21 cellular contexts compared by ENCODE assay signal in the genomic region with DNA sequence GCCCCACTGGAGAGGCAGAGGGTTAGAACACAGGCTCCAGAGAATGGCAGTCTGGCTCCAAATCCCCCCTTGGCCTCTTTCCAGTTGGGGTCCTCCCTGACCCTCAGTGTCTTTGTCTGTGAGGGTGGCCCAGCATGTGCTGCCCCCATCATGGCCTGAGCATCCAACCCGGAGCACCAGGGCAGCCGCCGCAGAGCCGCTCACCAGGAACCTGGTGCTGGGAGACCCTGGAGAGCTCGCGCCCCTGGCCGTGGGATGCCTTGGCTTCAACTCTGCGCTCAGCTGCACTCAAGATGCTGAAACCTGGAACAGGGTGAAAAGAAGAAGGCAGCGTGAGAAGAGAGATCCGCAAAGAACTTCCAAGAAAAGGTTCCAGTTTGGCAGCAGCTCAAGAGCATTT. TPM values are rescaled to one million over a fixed set of nuclear protein-coding genes. Genes with fewer than 3 reads are reported as not detected.
DNase-seq lines count a peak whose midpoint lies in the region; ATAC-seq, FAIRE-seq and TF ChIP-seq lines count a peak whose summit lies in the region.
"Had no signal": no experiment of that assay in that cellular context is flagged by ENCODE, and none has a peak within 500 bp of the region (broad histone marks: within the 10 kb centered on the region; RNA-seq: fewer than 3 reads in every experiment).

No MANE protein-coding gene starts in this region.

- peak overlapping the region; percentile 62 for H3K27ac Mint-ChIP-seq in stimulated activated naive B cell treated with anti-CD40 and anti-IgM and Interleukin-4, amounts not matched to agents 10 μg/mL and 1 μg/mL and 100 μg/mL, for 72 hours
- no peak overlapping the region for H3K27ac Mint-ChIP-seq in activated naive CD4-positive, alpha-beta T cell treated with anti-CD3 and anti-CD28 coated beads for 36 hours
- H3K27ac Mint-ChIP-seq: CD4-positive, alpha-beta memory T cell; GM23338 had no signal

- CTCF ChIA-PET in H1 (lab: Charles Lee; ENCODE audit: partially characterized antibody), result interaction anchor here (0.6 to 2.7 kb wide), 8 partner anchors 9 to 130 kb away, joined by 3 to 12 read pairs (median 4); no protein-coding TSS in a partner anchor
- CTCF ChIA-PET in activated naive CD4-positive, alpha-beta T cell treated with anti-CD3 and anti-CD28 coated beads for 36 hours (lab: Charles Lee), result no interaction called here

- H3K36me3 ChIP-seq in heart right ventricle, result no peaks in the 10 kb centered on the region
- no peaks in the 10 kb centered on the region for H3K36me3 ChIP-seq in H1 (ENCODE audit: control insufficient read depth in 2 of 4, insufficient read depth in 4 of 4, low read length in 3 of 4)
- H3K36me3 ChIP-seq: HAP-1 had no signal

- H3K23me2 ChIP-seq in H1 (ENCODE audit: low read depth, low read length), result no peaks in the 10 kb centered on the region

- H4K20me1 ChIP-seq in H1 (replicated peaks in 1 of 2; ENCODE audit: control insufficient read depth in 1 of 2, insufficient read depth in 2 of 2, low read length in 2 of 2), result peaks cover 0 to 2% of the 10 kb centered on the region in 2 experiments

- H3K27me3 ChIP-seq in right cardiac atrium (ENCODE audit: control insufficient read depth, insufficient read depth) (no peaks in the 10 kb centered on the region), heart right ventricle (peaks cover 0 to 23% (median 2%) of the 10 kb centered on the region in 7 donors), H1 (replicated peaks in 1 of 4; ENCODE audit: control insufficient read depth in 3 of 4, extremely low read depth in 1 of 4, insufficient read depth in 3 of 4, low read length in 3 of 4) (no peaks in the 10 kb centered on the region)

- H2AFZ ChIP-seq in H1 (ENCODE audit: low read length), result no peak overlapping the region
- H2AFZ ChIP-seq: GM23338 had no signal

- H3K4ac ChIP-seq in H1 (replicated peaks; ENCODE audit: insufficient read length, low read depth, low read length), result no peak overlapping the region

- no peak overlapping the region for H3K4me2 ChIP-seq in H1 (ENCODE audit: insufficient read depth in 1 of 2, low read depth in 2 of 2, low read length in 2 of 2)
- H3K4me2 ChIP-seq: GM23338 had no signal

- H3K14ac ChIP-seq in H1 (ENCODE audit: insufficient read length), result no peak overlapping the region

- DNase-seq in right cardiac atrium, result peak in 2 of 3 donors; percentile 11 to 31
- DNase-seq in heart right ventricle, result no peak
- peak; percentile 67 for DNase-seq in DMS79 (lab: John Stamatoyannopoulos, UW)
- DNase-seq in H1 (ENCODE audit: low read depth in 1 of 2, low spot score in 2 of 2), result no peak
- DNase-seq in stimulated activated naive B cell treated with anti-CD40 and anti-IgM and Interleukin-4, amounts not matched to agents 10 μg/mL and 1 μg/mL and 100 μg/mL, for 72 hours, result no peak
- no peak for DNase-seq in activated naive CD4-positive, alpha-beta T cell treated with anti-CD3 and anti-CD28 coated beads for 36 hours
- DNase-seq in NCI-H446 treated with DMSO at 0.1 percent for 48 hours (lab: John Stamatoyannopoulos, UW), result no peak
- DNase-seq in CD1c-positive myeloid dendritic cell (ENCODE audit: extremely low spot score), result no peak
- DNase-seq: Calu3; CD4-positive, alpha-beta memory T cell; COR-L47; DMS53; EL; GDM1 had no signal

- no peak overlapping the region for H4K91ac ChIP-seq in H1 (replicated peaks; ENCODE audit: insufficient read length, low read length)

- POLR2A ChIA-PET in H1 (lab: Charles Lee; ENCODE audit: partially characterized antibody), result interaction anchor here (1.5 kb wide), 1 partner anchor 14 kb away, joined by 3 read pairs; no protein-coding TSS in a partner anchor

- H3K9me3 Mint-ChIP-seq in stimulated activated naive B cell treated with anti-CD40 and anti-IgM and Interleukin-4, amounts not matched to agents 10 μg/mL and 1 μg/mL and 100 μg/mL, for 72 hours, result no peaks in the 10 kb centered on the region
- H3K9me3 Mint-ChIP-seq in activated naive CD4-positive, alpha-beta T cell treated with anti-CD3 and anti-CD28 coated beads for 36 hours, result no peaks in the 10 kb centered on the region
- H3K9me3 Mint-ChIP-seq: CD4-positive, alpha-beta memory T cell; GM23338 had no signal

- H3K4me3 Mint-ChIP-seq in stimulated activated naive B cell treated with anti-CD40 and anti-IgM and Interleukin-4, amounts not matched to agents 10 μg/mL and 1 μg/mL and 100 μg/mL, for 72 hours, result no peak overlapping the region
- no peak overlapping the region for H3K4me3 Mint-ChIP-seq in activated naive CD4-positive, alpha-beta T cell treated with anti-CD3 and anti-CD28 coated beads for 36 hours
- H3K4me3 Mint-ChIP-seq: CD14-positive monocyte; CD4-positive, alpha-beta memory T cell; GM23338 had no signal

- H2AK5ac ChIP-seq in H1 (ENCODE audit: low read depth, low read length), result no peak overlapping the region

- ATAC-seq in right cardiac atrium (no peak), heart right ventricle (no peak)
- ATAC-seq in stimulated activated naive B cell treated with anti-CD40 and anti-IgM and Interleukin-4, amounts not matched to agents 10 μg/mL and 1 μg/mL and 100 μg/mL, for 72 hours (replicated peaks), result no peak
- ATAC-seq: GM12878, GM23338 had no signal

- H3K23ac ChIP-seq in H1 (ENCODE audit: insufficient read length), result no peak overlapping the region

- no peak overlapping the region for H3K9ac ChIP-seq in H1 (replicated peaks in 1 of 4; ENCODE audit: extremely low read depth in 1 of 4, low read depth in 3 of 4, low read length in 3 of 4)

- no peak overlapping the region for H3K27ac ChIP-seq in right cardiac atrium (ENCODE audit: low read length)
- no peak overlapping the region for H3K27ac ChIP-seq in heart right ventricle
- H3K27ac ChIP-seq in H1 (ENCODE audit: low read depth, low read length), result no peak overlapping the region

- no peak for FAIRE-seq in H1 (lab: Jason Lieb, UNC)
- FAIRE-seq: GM12878, H54 had no signal

- H3K4me1 ChIP-seq in right cardiac atrium (ENCODE audit: control insufficient read depth, insufficient read depth, low read length) (no peaks in the 10 kb centered on the region), heart right ventricle (peaks cover 0 to 4% (median 0%) of the 10 kb centered on the region in 9 donors), H1 (replicated peaks in 1 of 4; ENCODE audit: control insufficient read depth in 3 of 4, insufficient read depth in 4 of 4, low read length in 3 of 4) (no peaks in the 10 kb centered on the region; a peak in 1 of 7 replicates)
- H3K4me1 ChIP-seq: HAP-1 had no signal

- H2BK20ac ChIP-seq in H1 (ENCODE audit: low read length), result no peak overlapping the region

- intact Hi-C loops in right cardiac atrium (cut with DNase I) (no loop called here), heart right ventricle (cut with DNase I) (no loop called here)
- intact Hi-C loops in activated naive CD4-positive, alpha-beta T cell treated with anti-CD3 and anti-CD28 coated beads for 36 hours (cut with micrococcal nuclease), result no loop called here

- no peak overlapping the region for H4K5ac ChIP-seq in H1 (ENCODE audit: insufficient read length, low read depth, low read length)

- H2BK15ac ChIP-seq in H1 (ENCODE audit: low read length), result no peak overlapping the region

- H4K8ac ChIP-seq in H1 (ENCODE audit: extremely low read depth, insufficient read depth, low read length), result peak overlapping the region; percentile 25

- no peaks in the 10 kb centered on the region for H3K79me1 ChIP-seq in H1 (ENCODE audit: low read depth, low read length)

- no peak overlapping the region for H2BK5ac ChIP-seq in H1 (ENCODE audit: low read depth, low read length)

- H2BK120ac ChIP-seq in H1 (replicated peaks; ENCODE audit: low read depth, low read length), result no peak overlapping the region

- H3K36me3 Mint-ChIP-seq in stimulated activated naive B cell treated with anti-CD40 and anti-IgM and Interleukin-4, amounts not matched to agents 10 μg/mL and 1 μg/mL and 100 μg/mL, for 72 hours, result no peaks in the 10 kb centered on the region
- H3K36me3 Mint-ChIP-seq in activated naive CD4-positive, alpha-beta T cell treated with anti-CD3 and anti-CD28 coated beads for 36 hours (ENCODE audit: low read depth), result no peaks in the 10 kb centered on the region
- H3K36me3 Mint-ChIP-seq: CD14-positive monocyte; CD4-positive, alpha-beta memory T cell had no signal

- no peak for TF ChIP-seq POLR2A in H1 (IDR thresholded peaks at IDR 0.05; ENCODE audit: control extremely low read depth in 1 of 2, low read depth in 2 of 2, low read length in 2 of 2)

- H3K18ac ChIP-seq in H1 (ENCODE audit: extremely low read depth, low read length), result no peak overlapping the region

- TF ChIP-seq RAD21 in H1 (IDR thresholded peaks at IDR 0.05 in 1 of 2, conservative IDR thresholded peaks at IDR 0.05 in 1 of 2; ENCODE audit: low read depth in 2 of 2, low read length in 2 of 2), result no peak

- H3K4me3 ChIP-seq in right cardiac atrium (ENCODE audit: low read length), result no peak overlapping the region
- H3K4me3 ChIP-seq in heart right ventricle, result no peak overlapping the region
- no peak overlapping the region for H3K4me3 ChIP-seq in H1 (ENCODE audit: extremely low read depth in 1 of 4, insufficient read depth in 2 of 4, low read depth in 3 of 4, low read length in 4 of 4)
- H3K4me3 ChIP-seq: GM12878, GM23338, HAP-1 had no signal

- no peaks in the 10 kb centered on the region for H3K79me2 ChIP-seq in H1 (ENCODE audit: control insufficient read depth in 1 of 2, insufficient read depth in 2 of 2, low read length in 2 of 2)

- no peaks in the 10 kb centered on the region for H3K27me3 Mint-ChIP-seq in stimulated activated naive B cell treated with anti-CD40 and anti-IgM and Interleukin-4, amounts not matched to agents 10 μg/mL and 1 μg/mL and 100 μg/mL, for 72 hours
- H3K27me3 Mint-ChIP-seq in activated naive CD4-positive, alpha-beta T cell treated with anti-CD3 and anti-CD28 coated beads for 36 hours (ENCODE audit: low read depth), result no peaks in the 10 kb centered on the region

- H3K9me3 ChIP-seq in right cardiac atrium (ENCODE audit: control insufficient read depth, low read length) (no peaks in the 10 kb centered on the region), heart right ventricle (no peaks in the 10 kb centered on the region), H1 (ENCODE audit: insufficient read depth in 2 of 2, low read depth in 1 of 2, low read length in 1 of 2) (no peaks in the 10 kb centered on the region)
- H3K9me3 ChIP-seq: HAP-1 had no signal

- whole genome bisulfite sequencing in right cardiac atrium, result 81% methylated on average over 10 of the region's 10 CpGs
- WGBS in heart right ventricle, 2 donors, result 86 to 88% methylated on average over 10 of the region's 10 CpGs
- WGBS in H1 (ENCODE audit: extremely low coverage in 1 of 2, insufficient coverage in 1 of 2, insufficient read length in 1 of 2, insufficient replicate concordance in 2 of 2, low coverage in 1 of 2, low lambda C conversion rate in 2 of 2, missing lambda C conversion rate in 1 of 2), 2 experiments, result 96% methylated on average over 10 of the region's 10 CpGs; no CpG with 5 or more reads in 1 of the 2 experiments

- TF ChIP-seq CTCF in heart right ventricle (IDR thresholded peaks at IDR 0.05) (no peak), H1 (IDR thresholded peaks at IDR 0.05; ENCODE audit: control extremely low read depth in 1 of 3, insufficient read depth in 1 of 3, low read depth in 1 of 3, low read length in 3 of 3) (no peak)

- H3K56ac ChIP-seq in H1 (replicated peaks; ENCODE audit: insufficient read length, low read depth, low read length), result no peak overlapping the region

- no peak for TF ChIP-seq EP300 in H1 (IDR thresholded peaks at IDR 0.05; ENCODE audit: borderline replicate concordance in 1 of 2, low read depth in 2 of 2, low read length in 2 of 2)

- H2BK12ac ChIP-seq in H1 (ENCODE audit: low read depth, low read length), result no peak overlapping the region

- peaks cover 3 to 5% of the 10 kb centered on the region in 2 donors for H3K4me1 Mint-ChIP-seq in stimulated activated naive B cell treated with anti-CD40 and anti-IgM and Interleukin-4, amounts not matched to agents 10 μg/mL and 1 μg/mL and 100 μg/mL, for 72 hours
- no peaks in the 10 kb centered on the region for H3K4me1 Mint-ChIP-seq in activated naive CD4-positive, alpha-beta T cell treated with anti-CD3 and anti-CD28 coated beads for 36 hours (ENCODE audit: low read depth)
- H3K4me1 Mint-ChIP-seq: CD14-positive monocyte; CD4-positive, alpha-beta memory T cell had no signal

RNA-seq across cellular contexts. Expression of a gene that starts 3.9 kb away (rescaled TPM):
- total RNA-seq in right cardiac atrium, result not detected
- not detected for polyA plus RNA-seq in right cardiac atrium
- under 1 TPM in 3 of 10 donors, not detected in 7; 0.02 to 0.04 (median 0.03) TPM for total RNA-seq in heart right ventricle
- polyA plus RNA-seq in heart right ventricle, result under 1 TPM in 1 of 2 donors, not detected in 1; 0.07 TPM
- not detected in 2 replicates for total RNA-seq in H1 (2021; fragmentation: NEBNext Ultra II Directional; extraction: Animal tissue kit (Norgen Biotek cat#: 25700))
- 0.02 TPM in 2 replicates for polyA plus RNA-seq in H1 (2011; rRNA removed)
- 0.01 TPM for polyA plus RNA-seq in H1 (2011; cell fraction: cytosol; rRNA removed)
- polyA plus RNA-seq in H1 (2011; cell fraction: nucleus; rRNA removed), result 0.07 TPM
- 0.03 TPM in 2 of 4 replicates, not detected in the others for polyA plus RNA-seq in H1 (2012, experiment 1 of 2)
- 0.03 TPM for polyA plus RNA-seq in H1 (2012, experiment 2 of 2)
- polyA plus RNA-seq in H1 (2013, experiment 1 of 2), result 0.02 TPM
- polyA plus RNA-seq in H1 (2013, experiment 2 of 2), result under 0.01 TPM
- 0.06 TPM in 1 of 2 replicates, not detected in the other for polyA minus RNA-seq in H1 (2011; rRNA and poly(A)+ RNA removed)
- not detected for polyA minus RNA-seq in H1 (2011; cell fraction: cytosol; rRNA and poly(A)+ RNA removed)
- not detected for polyA minus RNA-seq in H1 (2011; cell fraction: nucleus; rRNA and poly(A)+ RNA removed)
- total RNA-seq in activated naive CD4-positive, alpha-beta T cell treated with anti-CD3 and anti-CD28 coated beads for 36 hours, result not detected
- total RNA-seq: A673; CD4-positive, alpha-beta memory T cell had no signal
- polyA plus RNA-seq: BJ; CD14-positive monocyte; CD4-positive, alpha-beta memory T cell; GM23338 had no signal

RNA-seq across cellular contexts. Expression of a gene that starts 27.3 kb away (rescaled TPM):
- 10 to 100 TPM; 46.3 to 90.6 (median 71.6) TPM for total RNA-seq in right cardiac atrium
- 73.3 TPM for polyA plus RNA-seq in right cardiac atrium
- 10 to 100 TPM; 19.4 to 50.2 (median 24.8) TPM for total RNA-seq in heart right ventricle
- polyA plus RNA-seq in heart right ventricle, result 10 to 100 TPM; 26.2 to 87.8 TPM
- total RNA-seq in H1 (2021; fragmentation: NEBNext Ultra II Directional; extraction: Animal tissue kit (Norgen Biotek cat#: 25700)), result 15.7 and 18.0 TPM in 2 replicates
- polyA plus RNA-seq in H1 (2011; rRNA removed), result 12.8 and 19.8 TPM in 2 replicates
- polyA plus RNA-seq in H1 (2011; cell fraction: cytosol; rRNA removed), result 13.8 TPM
- polyA plus RNA-seq in H1 (2011; cell fraction: nucleus; rRNA removed), result 39.2 TPM
- polyA plus RNA-seq in H1 (2012, experiment 1 of 2), result 9.3 to 15.2 TPM (median 14.5 TPM) in 4 replicates
- 12.0 TPM for polyA plus RNA-seq in H1 (2012, experiment 2 of 2)
- 14.4 TPM for polyA plus RNA-seq in H1 (2013, experiment 1 of 2)
- polyA plus RNA-seq in H1 (2013, experiment 2 of 2), result 13.9 TPM
- 3.5 and 4.2 TPM in 2 replicates for polyA minus RNA-seq in H1 (2011; rRNA and poly(A)+ RNA removed)
- polyA minus RNA-seq in H1 (2011; cell fraction: cytosol; rRNA and poly(A)+ RNA removed), result 12.7 TPM
- polyA minus RNA-seq in H1 (2011; cell fraction: nucleus; rRNA and poly(A)+ RNA removed), result 11.2 TPM
- 1 to 10 TPM; 9.0 TPM for total RNA-seq in activated naive CD4-positive, alpha-beta T cell treated with anti-CD3 and anti-CD28 coated beads for 36 hours

RNA-seq across cellular contexts. Expression of a gene that starts 54.4 kb away (rescaled TPM):
- total RNA-seq in right cardiac atrium, result 1 to 10 TPM; 5.3 to 9.0 (median 7.5) TPM
- polyA plus RNA-seq in right cardiac atrium, result 4.5 TPM
- total RNA-seq in heart right ventricle, result 1 to 10 TPM; 4.6 to 9.1 (median 7.7) TPM
- polyA plus RNA-seq in heart right ventricle, result 1 to 10 TPM; 5.6 to 8.6 TPM
- total RNA-seq in H1 (2021; fragmentation: NEBNext Ultra II Directional; extraction: Animal tissue kit (Norgen Biotek cat#: 25700)), result 27.5 and 28.6 TPM in 2 replicates
- 18.0 and 21.8 TPM in 2 replicates for polyA plus RNA-seq in H1 (2011; rRNA removed)
- polyA plus RNA-seq in H1 (2011; cell fraction: cytosol; rRNA removed), result 20.4 TPM
- polyA plus RNA-seq in H1 (2011; cell fraction: nucleus; rRNA removed), result 52.2 TPM
- polyA plus RNA-seq in H1 (2012, experiment 1 of 2), result 18.2 to 24.6 TPM (median 21.8 TPM) in 4 replicates
- 13.5 TPM for polyA plus RNA-seq in H1 (2012, experiment 2 of 2)
- polyA plus RNA-seq in H1 (2013, experiment 1 of 2), result 27.3 TPM
- polyA plus RNA-seq in H1 (2013, experiment 2 of 2), result 25.5 TPM
- polyA minus RNA-seq in H1 (2011; rRNA and poly(A)+ RNA removed), result 17.0 and 19.8 TPM in 2 replicates
- polyA minus RNA-seq in H1 (2011; cell fraction: cytosol; rRNA and poly(A)+ RNA removed), result 10.7 TPM
- polyA minus RNA-seq in H1 (2011; cell fraction: nucleus; rRNA and poly(A)+ RNA removed), result 13.1 TPM
- 10 to 100 TPM; 17.7 to 18.0 TPM for total RNA-seq in activated naive CD4-positive, alpha-beta T cell treated with anti-CD3 and anti-CD28 coated beads for 36 hours

Comparison
In these comparisons a context has a peak if more than half of its experiments do, and no peak if none do; other contexts are left out.
1. DNase-seq: peak in right cardiac atrium (2 of 3) and DMS79 (single experiment); none in heart right ventricle (0 of 2), H1 (0 of 2), stimulated activated naive B cell treated with anti-CD40 and anti-IgM and Interleukin-4, amounts not matched to agents 10 μg/mL and 1 μg/mL and 100 μg/mL, for 72 hours (single experiment), activated naive CD4-positive, alpha-beta T cell treated with anti-CD3 and anti-CD28 coated beads for 36 hours (single experiment), NCI-H446 treated with DMSO at 0.1 percent for 48 hours (single experiment) and CD1c-positive myeloid dendritic cell (single experiment).